ENCODE assay signal across 12 cellular contexts in genomic region chr12:49295087-49296001, GRCh38. TPM values are rescaled to one million over a fixed set of nuclear protein-coding genes. Genes with fewer than 3 reads are reported as not detected.
A peak's percentile ranks its signal among the peaks of the same experiment; 100 is the strongest.
DNase-seq lines count a peak whose midpoint lies in the region; ATAC-seq, FAIRE-seq and TF ChIP-seq lines count a peak whose summit lies in the region.
"Had no signal": no experiment of that assay in that cellular context is flagged by ENCODE, and none has a peak within 500 bp of the region (broad histone marks: within the 10 kb centered on the region; RNA-seq: fewer than 3 reads in every experiment).

PRPH (plus strand) TSS chr12:49295147; CDS start chr12:49295201, 54 bp downstream.

- H3K4me3 ChIP-seq in HUES64 (ENCODE audit: low read length) = peak within 1 kb of the TSS; percentile 35
- no peak within 1 kb of the TSS for H3K4me3 ChIP-seq in endothelial cell of umbilical vein (replicated peaks in 1 of 3; ENCODE audit: insufficient read depth in 1 of 3, low read depth in 1 of 3, low read length in 3 of 3)
- no peak within 1 kb of the TSS for H3K4me3 ChIP-seq in mesenchymal stem cell (ENCODE audit: insufficient read depth in 1 of 2, low read depth in 1 of 2, low read length in 2 of 2)
- no peak within 1 kb of the TSS for H3K4me3 ChIP-seq in A673 (ENCODE audit: low read depth, low read length, poor library complexity, severe bottlenecking)

- 5% methylated on average over 82 of the region's 82 CpGs for WGBS in HUES64
- WGBS in mesenchymal stem cell = 9% methylated on average over 66 of the region's 82 CpGs

- CTCF ChIA-PET in endothelial cell of umbilical vein (lab: Charles Lee) (interaction anchor here (0.8 to 12.9 kb wide), 16 partner anchors 8 to 315 kb away, joined by 3 to 173 read pairs (median 4); partner anchors contain the start of gene DNAJC22), A673 (lab: Charles Lee) (interaction anchor here (0.7 kb wide), 1 partner anchor 52 kb away, joined by 3 read pairs; no protein-coding TSS in a partner anchor)

- peak within 1 kb of the TSS; percentile 22 for H4K91ac ChIP-seq in mesenchymal stem cell (ENCODE audit: low read length)

- no peak for TF ChIP-seq POLR2A in endothelial cell of umbilical vein (IDR thresholded peaks at IDR 0.05; ENCODE audit: low read depth, low read length)

- peak within 1 kb of the TSS; percentile 38 for H4K8ac ChIP-seq in mesenchymal stem cell (ENCODE audit: low read length)

- H2AFZ ChIP-seq in endothelial cell of umbilical vein (ENCODE audit: low read depth, low read length) (no peak within 1 kb of the TSS), mesenchymal stem cell (ENCODE audit: low read depth, low read length) (peak within 1 kb of the TSS; percentile 5)

- H2BK120ac ChIP-seq in mesenchymal stem cell (ENCODE audit: low read depth, low read length) = no peak within 1 kb of the TSS

- H3K9ac ChIP-seq in HUES64 (ENCODE audit: low read depth, low read length) = no peak within 1 kb of the TSS
- H3K9ac ChIP-seq in endothelial cell of umbilical vein (replicated peaks; ENCODE audit: extremely low read depth, insufficient read depth, low read length) = no peak within 1 kb of the TSS
- no peak within 1 kb of the TSS for H3K9ac ChIP-seq in mesenchymal stem cell (ENCODE audit: low read length)

- no peaks in the 10 kb centered on the region for H3K79me1 ChIP-seq in mesenchymal stem cell (replicated peaks; ENCODE audit: low read length, poor library complexity, severe bottlenecking)

- intact Hi-C loops in endothelial cell of umbilical vein (cut with micrococcal nuclease) = no loop called here
- intact Hi-C loops in A673 (cut with micrococcal nuclease; ENCODE audit: unreplicated experiment) = no loop called here

- BruUV-seq in endothelial cell of umbilical vein (replicated peaks; lab: Mats Ljungman, UMichigan) = no TSS peak
- BruUV-seq in A673 (replicated peaks; lab: Mats Ljungman, UMichigan) = no TSS peak

- dilution Hi-C loops in endothelial cell of umbilical vein (cut with MboI; ENCODE audit: extremely low pct_ligation_motif_present, low sequenced_read_pairs) = no loop called here

- H2BK12ac ChIP-seq in mesenchymal stem cell (ENCODE audit: low read length in 2 of 2) = no peak within 1 kb of the TSS

- DNase-seq in endothelial cell of umbilical vein (ENCODE audit: low read depth, low spot score) (no peak), mesenchymal stem cell (no peak), omental fat pad (ENCODE audit: low spot score) (no peak), A673 (ENCODE audit: low spot score) (no peak), amygdala (lab: John Stamatoyannopoulos, UW) (no peak), AML-193 (lab: John Stamatoyannopoulos, UW) (no peak)
- DNase-seq: COR-L47, NCI-H1105 treated with DMSO at 0.1 percent for 48 hours had no signal

- H3K4me1 ChIP-seq in HUES64 (ENCODE audit: insufficient read depth, low read length) (peaks cover 17% of the 10 kb centered on the region; the same call in 1 of the 2 replicates), endothelial cell of umbilical vein (ENCODE audit: control insufficient read depth, extremely low read depth, insufficient read depth, low read length) (peaks cover 3% of the 10 kb centered on the region), mesenchymal stem cell (ENCODE audit: control insufficient read depth, insufficient read depth, low read depth, low read length) (peaks cover 20% of the 10 kb centered on the region), A673 (ENCODE audit: insufficient read depth, low read length, poor library complexity, severe bottlenecking) (peaks cover 17% of the 10 kb centered on the region)

- peak within 1 kb of the TSS in 1 of 2 experiments; percentile 81 for H3K14ac ChIP-seq in mesenchymal stem cell (ENCODE audit: low read length in 2 of 2)

- H2BK5ac ChIP-seq in mesenchymal stem cell (ENCODE audit: low read depth, low read length, poor library complexity, severe bottlenecking) = no peak within 1 kb of the TSS

- no peak within 1 kb of the TSS for H2AK5ac ChIP-seq in mesenchymal stem cell (ENCODE audit: low read length, severe bottlenecking)

- H4K20me1 ChIP-seq in endothelial cell of umbilical vein (replicated peaks; ENCODE audit: control insufficient read depth, extremely low read depth, insufficient read depth, low read length) = no peaks in the 10 kb centered on the region

- ATAC-seq in omental fat pad (ENCODE audit: low FRiP score) = no peak

- H2BK15ac ChIP-seq in mesenchymal stem cell (ENCODE audit: low read depth, poor library complexity, severe bottlenecking) = no peak within 1 kb of the TSS

- POLR2A ChIA-PET in endothelial cell of umbilical vein (lab: Charles Lee) = interaction anchor here (0.6 to 1.1 kb wide), 2 partner anchors 51 to 72 kb away, joined by 3 to 4 read pairs; partner anchors contain the start of gene SPATS2
- POLR2A ChIA-PET in A673 (lab: Charles Lee; ENCODE audit: low non-redundant PET) = no interaction called here

- H3K9me1 ChIP-seq in endothelial cell of umbilical vein (replicated peaks; ENCODE audit: control insufficient read depth, extremely low read depth, insufficient read depth, low read length) = no peaks in the 10 kb centered on the region

- H3K4me2 ChIP-seq in endothelial cell of umbilical vein (ENCODE audit: insufficient read depth, low read length) (no peak within 1 kb of the TSS), mesenchymal stem cell (ENCODE audit: low read length, poor library complexity, severe bottlenecking) (peak within 1 kb of the TSS; percentile 41)

- TF ChIP-seq CTCF in C4-2B (conservative IDR thresholded peaks at IDR 0.05) (no peak), endothelial cell of umbilical vein (IDR thresholded peaks at IDR 0.05; ENCODE audit: extremely low read depth in 1 of 2, insufficient read depth in 1 of 2, low read depth in 1 of 2, low read length in 2 of 2) (no peak), omental fat pad (IDR thresholded peaks at IDR 0.05) (no peak), A673 (conservative IDR thresholded peaks at IDR 0.05; ENCODE audit: low read depth, low read length) (no peak)

- H3K79me2 ChIP-seq in endothelial cell of umbilical vein (ENCODE audit: control insufficient read depth, insufficient read depth, low read length) = no peaks in the 10 kb centered on the region

- H3K9me3 ChIP-seq in HUES64 (ENCODE audit: insufficient read depth, low read depth, low read length) = no peaks in the 10 kb centered on the region
- no peaks in the 10 kb centered on the region for H3K9me3 ChIP-seq in endothelial cell of umbilical vein (replicated peaks; ENCODE audit: control insufficient read depth, insufficient read depth, low read length)
- no peaks in the 10 kb centered on the region for H3K9me3 ChIP-seq in mesenchymal stem cell (ENCODE audit: control insufficient read depth, low read length)
- H3K9me3 ChIP-seq in A673 (ENCODE audit: low read depth, low read length, poor library complexity, severe bottlenecking) = no peaks in the 10 kb centered on the region
- H3K9me3 ChIP-seq: upper lobe of left lung had no signal

- H3K36me3 ChIP-seq in HUES64 (ENCODE audit: insufficient read depth, low read length) = no peaks in the 10 kb centered on the region
- H3K36me3 ChIP-seq in endothelial cell of umbilical vein (ENCODE audit: control insufficient read depth in 2 of 2, extremely low read depth in 1 of 2, insufficient read depth in 2 of 2, low read length in 2 of 2) = no peaks in the 10 kb centered on the region
- no peaks in the 10 kb centered on the region for H3K36me3 ChIP-seq in mesenchymal stem cell (ENCODE audit: control insufficient read depth in 1 of 2, insufficient read depth in 2 of 2, low read depth in 1 of 2, low read length in 2 of 2)
- H3K36me3 ChIP-seq in A673 (ENCODE audit: insufficient read depth, low read length, poor library complexity, severe bottlenecking) = no peaks in the 10 kb centered on the region
- H3K36me3 ChIP-seq: upper lobe of left lung had no signal

- H3K18ac ChIP-seq in mesenchymal stem cell (ENCODE audit: low read depth in 1 of 2, low read length in 2 of 2) = no peak within 1 kb of the TSS

- H3K23ac ChIP-seq in mesenchymal stem cell (ENCODE audit: low read length in 2 of 2) = peak within 1 kb of the TSS in 1 of 2 experiments; percentile 16

- H3K27ac ChIP-seq in C4-2B (peak within 1 kb of the TSS; percentile 79), HUES64 (ENCODE audit: low read depth, low read length) (no peak within 1 kb of the TSS), endothelial cell of umbilical vein (ENCODE audit: insufficient read depth, low read depth, low read length) (no peak within 1 kb of the TSS), mesenchymal stem cell (ENCODE audit: low read length, poor library complexity, severe bottlenecking) (no peak within 1 kb of the TSS), A673 (ENCODE audit: low read depth, low read length, poor library complexity, severe bottlenecking) (no peak within 1 kb of the TSS)

- peak within 1 kb of the TSS in 1 of 2 experiments; percentile 20 for H3K4ac ChIP-seq in mesenchymal stem cell (ENCODE audit: low read depth in 1 of 2, low read length in 2 of 2)

- H3K27me3 ChIP-seq in HUES64 (ENCODE audit: insufficient read depth, low read length) = peaks cover 81% of the 10 kb centered on the region
- H3K27me3 ChIP-seq in endothelial cell of umbilical vein (ENCODE audit: control insufficient read depth in 2 of 2, insufficient read depth in 2 of 2, low read length in 2 of 2) = peaks cover 32 to 42% of the 10 kb centered on the region in 2 experiments
- H3K27me3 ChIP-seq in mesenchymal stem cell (ENCODE audit: control insufficient read depth in 1 of 2, insufficient read depth in 1 of 2, low read length in 2 of 2) = peaks cover 57 to 67% of the 10 kb centered on the region in 2 experiments
- no peaks in the 10 kb centered on the region for H3K27me3 ChIP-seq in A673 (replicated peaks; ENCODE audit: insufficient read depth, low read depth, low read length, poor library complexity)

- FAIRE-seq in endothelial cell of umbilical vein (lab: Jason Lieb, UNC) = no peak

TF ChIP-seq in endothelial cell of umbilical vein, 7 proteins besides CTCF, POLR2A, EP300 and RAD21 (continues in another document):
- peak; percentile 81 for TF ChIP-seq EZH2 (IDR thresholded peaks at IDR 0.05; ENCODE audit: borderline replicate concordance, low read depth, low read length, severe bottlenecking)

RNA-seq across cellular contexts. Expression of gene PRPH, which starts in this region (rescaled TPM):
- 0.80 TPM for polyA plus RNA-seq in HUES64 (2013, experiment 1 of 2)
- 1.3 TPM for polyA plus RNA-seq in HUES64 (2013, experiment 2 of 2)
- total RNA-seq in endothelial cell of umbilical vein (not detected in 2 replicates), omental fat pad (1 to 10 TPM; 1.3 to 4.4 (median 2.7) TPM), A673 (2021) (not detected in 2 replicates)
- polyA plus RNA-seq in endothelial cell of umbilical vein = not detected in 2 replicates
- polyA plus RNA-seq in endothelial cell of umbilical vein (2011; cell fraction: cytosol; rRNA removed) = not detected in 2 replicates
- polyA plus RNA-seq in endothelial cell of umbilical vein (2011; cell fraction: nucleus; rRNA removed) = 0.45 and 0.49 TPM in 2 replicates
- polyA plus RNA-seq in endothelial cell of umbilical vein (2012) = not detected in 2 replicates
- polyA minus RNA-seq in endothelial cell of umbilical vein = not detected in 2 replicates
- not detected for polyA minus RNA-seq in endothelial cell of umbilical vein (2011; cell fraction: cytosol; rRNA and poly(A)+ RNA removed)
- polyA minus RNA-seq in endothelial cell of umbilical vein (2011; cell fraction: nucleus; rRNA and poly(A)+ RNA removed) = not detected in 2 replicates
- polyA plus RNA-seq in mesenchymal stem cell (2013, experiment 1 of 2) = not detected
- not detected for polyA plus RNA-seq in mesenchymal stem cell (2013, experiment 2 of 2)
- total RNA-seq: activated CD8-positive, alpha-beta memory T cell treated with anti-CD3 and anti-CD28 coated beads for 36 hours had no signal
